In the genomic region with DNA sequence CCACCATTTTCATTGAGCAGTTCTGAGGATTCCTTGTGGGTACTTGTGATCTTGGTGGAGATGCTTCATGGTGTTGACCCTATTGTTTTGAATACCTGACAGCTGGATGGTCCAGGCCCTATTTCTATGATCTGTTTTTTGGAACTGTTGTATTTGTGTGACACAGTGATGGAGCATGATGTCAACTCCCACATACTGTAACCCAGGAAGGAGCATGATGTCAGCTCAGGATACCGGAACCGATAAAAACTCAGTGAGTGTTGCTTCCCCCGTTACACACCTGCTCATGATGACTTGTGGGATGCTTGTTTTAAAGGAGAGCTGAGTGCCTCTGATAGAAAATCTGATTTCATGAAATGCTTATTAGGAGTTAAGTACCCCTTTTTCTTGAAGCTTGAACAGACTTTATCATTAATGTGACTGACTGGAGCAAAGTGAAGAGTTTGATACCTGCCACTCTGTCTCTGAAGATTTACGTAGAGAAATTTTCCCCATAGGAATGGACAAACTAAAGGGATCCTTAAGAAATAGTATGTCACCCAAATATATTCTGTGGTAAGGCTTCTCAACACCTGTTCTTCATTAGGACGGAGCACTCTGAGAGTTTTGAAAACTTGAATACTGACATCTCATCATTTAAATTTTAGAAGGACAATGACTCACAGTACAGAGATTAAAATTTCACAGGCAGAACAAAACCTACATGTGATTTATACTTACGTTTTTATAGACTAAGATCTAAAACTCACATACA, we compare ENCODE assay signal across 10 cellular contexts. TPM values are rescaled to one million over a fixed set of nuclear protein-coding genes. Genes with fewer than 3 reads are reported as not detected.
DNase-seq lines count a peak whose midpoint lies in the region; ATAC-seq, FAIRE-seq and TF ChIP-seq lines count a peak whose summit lies in the region.
"Had no signal": no experiment of that assay in that cellular context is flagged by ENCODE, and none has a peak within 500 bp of the region (broad histone marks: within the 10 kb centered on the region; RNA-seq: fewer than 3 reads in every experiment).

No MANE protein-coding gene starts in this region.

- H3K9me3 ChIP-seq in astrocyte (ENCODE audit: insufficient read depth, low read depth, low read length) (no peaks in the 10 kb centered on the region), lower lobe of right lung (no peaks in the 10 kb centered on the region), thymus (ENCODE audit: control insufficient read depth) (no peaks in the 10 kb centered on the region)

- intact Hi-C loops in activated CD4-positive, alpha-beta T cell treated with anti-CD3 and anti-CD28 coated beads, Interleukin-2, amount 10 ng/mL, durations not matched to agents 24 days and 14 days (cut with micrococcal nuclease): loop anchor here (1.0 to 5.0 kb wide), 6 partner anchors 28 to 464 kb away; a partner anchor contains a TSS
- intact Hi-C loops in lower lobe of right lung (cut with DNase I): no loop called here

- DNase-seq in activated CD4-positive, alpha-beta T cell treated with anti-CD3 and anti-CD28 coated beads, Interleukin-2, amount 10 ng/mL, durations not matched to agents 24 days and 14 days: peak; percentile 75
- DNase-seq in activated CD4-positive, alpha-beta T cell treated with anti-CD3 and anti-CD28 coated beads for 1 hour: no peak
- DNase-seq in astrocyte (ENCODE audit: low read depth) (no peak), lower lobe of right lung (no peak), medulla oblongata (ENCODE audit: extremely low spot score) (no peak), hypothalamus (lab: John Stamatoyannopoulos, UW) (no peak)
- DNase-seq: glutamatergic neuron, NCI-H2171 treated with DMSO at 0.1 percent for 48 hours had no signal

- ATAC-seq in lower lobe of right lung: no peak
- ATAC-seq in GM18502 (IDR thresholded peaks at IDR 0.05; ENCODE audit: poor library complexity, unreplicated experiment): no peak

- H3K9ac ChIP-seq in astrocyte (ENCODE audit: low read length): peak overlapping the region; percentile 81

- peak overlapping the region; percentile 89 for H3K27ac ChIP-seq in astrocyte (ENCODE audit: low read depth, low read length)
- peak overlapping the region; percentile 94 for H3K27ac ChIP-seq in lower lobe of right lung
- H3K27ac ChIP-seq in thymus (ENCODE audit: low read depth): peak overlapping the region; percentile 68

- H3K4me1 Mint-ChIP-seq in activated CD4-positive, alpha-beta T cell treated with anti-CD3 and anti-CD28 coated beads, Interleukin-2, amount 10 ng/mL, durations not matched to agents 24 days and 14 days: peaks cover 48% of the 10 kb centered on the region
- H3K4me1 Mint-ChIP-seq in astrocyte (ENCODE audit: low read depth, unreplicated experiment): peaks cover 38% of the 10 kb centered on the region

- 88% methylated on average over 6 of the region's 6 CpGs for WGBS in thymus

- peaks cover 62% of the 10 kb centered on the region for H3K79me2 ChIP-seq in astrocyte (ENCODE audit: insufficient read depth, low read length)

- peaks cover 8% of the 10 kb centered on the region for H3K9me3 Mint-ChIP-seq in activated CD4-positive, alpha-beta T cell treated with anti-CD3 and anti-CD28 coated beads, Interleukin-2, amount 10 ng/mL, durations not matched to agents 24 days and 14 days
- H3K9me3 Mint-ChIP-seq in astrocyte (ENCODE audit: unreplicated experiment): no peaks in the 10 kb centered on the region

- H3K36me3 ChIP-seq in astrocyte (ENCODE audit: insufficient read depth, low read length) (peaks cover 48% of the 10 kb centered on the region), lower lobe of right lung (peaks cover 49% of the 10 kb centered on the region), thymus (ENCODE audit: control insufficient read depth, insufficient read depth) (no peaks in the 10 kb centered on the region)

- peaks cover 43% of the 10 kb centered on the region for H3K36me3 Mint-ChIP-seq in activated CD4-positive, alpha-beta T cell treated with anti-CD3 and anti-CD28 coated beads, Interleukin-2, amount 10 ng/mL, durations not matched to agents 24 days and 14 days (ENCODE audit: low read depth)
- H3K36me3 Mint-ChIP-seq in astrocyte (ENCODE audit: low read depth, unreplicated experiment): peaks cover 37% of the 10 kb centered on the region

- H3K4me3 ChIP-seq in astrocyte (ENCODE audit: insufficient read depth, low read depth, low read length) (no peak overlapping the region), lower lobe of right lung (no peak overlapping the region), thymus (ENCODE audit: low read length) (no peak overlapping the region)

- no peaks in the 10 kb centered on the region for H3K27me3 ChIP-seq in astrocyte (ENCODE audit: insufficient read depth, low read length)
- H3K27me3 ChIP-seq in lower lobe of right lung (ENCODE audit: low read depth): no peaks in the 10 kb centered on the region
- H3K27me3 ChIP-seq in thymus (ENCODE audit: control insufficient read depth, insufficient read depth): no peaks in the 10 kb centered on the region

- H3K4me1 ChIP-seq in astrocyte (ENCODE audit: insufficient read depth, low read length) (peaks cover 60% of the 10 kb centered on the region), lower lobe of right lung (peaks cover 79% of the 10 kb centered on the region), thymus (ENCODE audit: control insufficient read depth, insufficient read depth, low read length) (peaks cover 4% of the 10 kb centered on the region)

- H4K20me1 ChIP-seq in astrocyte (ENCODE audit: insufficient read depth, low read length): no peaks in the 10 kb centered on the region

- H3K4me2 ChIP-seq in astrocyte (ENCODE audit: low read length): peak overlapping the region; percentile 72

- H3K27me3 Mint-ChIP-seq in activated CD4-positive, alpha-beta T cell treated with anti-CD3 and anti-CD28 coated beads, Interleukin-2, amount 10 ng/mL, durations not matched to agents 24 days and 14 days: no peaks in the 10 kb centered on the region
- H3K27me3 Mint-ChIP-seq in astrocyte (ENCODE audit: low read depth, unreplicated experiment): no peaks in the 10 kb centered on the region

- peak overlapping the region; percentile 83 for H3K4me3 Mint-ChIP-seq in activated CD4-positive, alpha-beta T cell treated with anti-CD3 and anti-CD28 coated beads, Interleukin-2, amount 10 ng/mL, durations not matched to agents 24 days and 14 days
- no peak overlapping the region for H3K4me3 Mint-ChIP-seq in astrocyte (ENCODE audit: unreplicated experiment)

- H2AFZ ChIP-seq in astrocyte (ENCODE audit: low read depth, low read length): no peak overlapping the region

- peak overlapping the region; percentile 99 for H3K27ac Mint-ChIP-seq in activated CD4-positive, alpha-beta T cell treated with anti-CD3 and anti-CD28 coated beads, Interleukin-2, amount 10 ng/mL, durations not matched to agents 24 days and 14 days
- H3K27ac Mint-ChIP-seq in astrocyte (ENCODE audit: unreplicated experiment): no peak overlapping the region

- TF ChIP-seq CTCF in astrocyte (IDR thresholded peaks at IDR 0.05; ENCODE audit: insufficient read depth, low read depth, low read length) (no peak), lower lobe of right lung (IDR thresholded peaks at IDR 0.05) (no peak)

- no peak for FAIRE-seq in astrocyte (lab: Jason Lieb, UNC)

RNA-seq across cellular contexts. Expression of a gene that starts 45.3 kb away (rescaled TPM):
- total RNA-seq in activated CD4-positive, alpha-beta T cell treated with anti-CD3 and anti-CD28 coated beads, Interleukin-2, amount 10 ng/mL, durations not matched to agents 24 days and 14 days: 14.5 and 17.8 TPM in 2 replicates
- total RNA-seq in astrocyte (57.6 and 60.7 TPM in 2 replicates), lower lobe of right lung (89.6 TPM)
- polyA plus RNA-seq in thymus: 11.0 TPM
